In genomic region chr19:8413593-8413923, GRCh38 we compare ENCODE assay signal across 1 cellular context.
TF ChIP-seq lines count a peak whose summit lies in the region.

No MANE protein-coding gene starts in this region.

TF ChIP-seq in IMR-90, 13 proteins besides CTCF, POLR2A, EP300 and RAD21:
- TF ChIP-seq BHLHE40 (IDR thresholded peaks at IDR 0.05; ENCODE audit: low read depth, low read length) (no peak), MAZ (IDR thresholded peaks at IDR 0.05; ENCODE audit: borderline replicate concordance, low read depth, low read length) (no peak), CEBPB (IDR thresholded peaks at IDR 0.05; ENCODE audit: low read depth, low read length) (no peak), RFX5 (IDR thresholded peaks at IDR 0.05; ENCODE audit: low read depth, low read length) (no peak), MAFK (IDR thresholded peaks at IDR 0.05; ENCODE audit: low read depth, low read length) (no peak), MXI1 (IDR thresholded peaks at IDR 0.05; ENCODE audit: borderline replicate concordance, low read depth, low read length) (no peak), USF2 (IDR thresholded peaks at IDR 0.05; ENCODE audit: low read depth, low read length) (no peak), FOS (IDR thresholded peaks at IDR 0.05; ENCODE audit: low read depth, low read length) (no peak)
